ENCODE assay signal across 8 cellular contexts in the genomic region with DNA sequence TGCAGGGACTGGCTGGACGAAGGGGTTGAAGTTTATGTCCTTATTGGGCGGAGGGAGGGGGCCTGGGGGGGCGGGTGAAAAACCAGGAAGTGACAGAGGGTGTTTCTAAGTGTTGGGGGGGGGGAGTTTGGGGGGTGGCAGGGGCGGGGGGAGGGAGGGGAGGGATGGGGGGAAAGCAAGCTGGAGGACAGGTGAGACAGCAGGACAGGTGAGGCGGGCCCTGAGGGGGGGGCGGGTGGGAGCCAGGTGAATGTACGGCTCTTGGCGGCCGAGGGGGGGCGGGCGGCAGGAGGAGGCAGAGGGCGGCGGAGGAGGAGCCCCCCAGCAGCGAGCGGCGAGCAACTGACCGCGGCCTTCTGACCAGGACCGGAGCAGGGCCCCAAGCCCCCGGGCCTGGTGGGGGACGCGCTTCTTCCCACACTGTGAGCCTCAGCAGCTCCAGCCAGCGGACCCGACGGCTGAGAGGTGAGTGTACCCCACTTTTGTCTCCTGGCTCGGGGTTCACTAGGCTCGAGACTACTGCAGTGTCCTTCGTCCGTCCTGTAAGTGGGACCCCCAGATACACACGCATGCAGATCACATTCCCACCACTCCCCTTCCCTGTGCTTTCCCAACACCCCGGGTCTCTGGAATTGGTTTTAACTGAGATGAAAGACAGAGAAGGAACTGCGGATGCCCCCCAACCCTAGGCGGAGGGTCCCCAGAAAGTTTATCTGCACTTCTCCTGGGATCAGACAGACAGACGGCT. TPM values are rescaled to one million over a fixed set of nuclear protein-coding genes. Genes with fewer than 3 reads are reported as not detected.
DNase-seq lines count a peak whose midpoint lies in the region; ATAC-seq and TF ChIP-seq lines count a peak whose summit lies in the region.

A gene (plus strand): TSS at position 324 of the 748 bp plus-strand sequence. CDS start 11,859 bp downstream, outside the sequence.

- CTCF ChIA-PET in CD8-positive, alpha-beta T cell (lab: Charles Lee): interaction anchor here (2.0 kb wide), 2 partner anchors 19 to 41 kb away, joined by 5 read pairs; a partner anchor contains a TSS
- CTCF ChIA-PET in HEK293 (lab: Yijun Ruan, JAX): interaction anchor here (0.6 to 2.1 kb wide), 6 partner anchors 8 to 110 kb away, joined by 3 to 11 read pairs (median 4); a partner anchor contains a TSS

- H3K27ac Mint-ChIP-seq in CD8-positive, alpha-beta T cell: peak within 1 kb of the TSS; percentile 82
- peak within 1 kb of the TSS; percentile 77 for H3K27ac Mint-ChIP-seq in endothelial cell (ENCODE audit: unreplicated experiment)

- POLR2A ChIA-PET in CD8-positive, alpha-beta T cell (lab: Charles Lee): interaction anchor here (1.1 to 2.4 kb wide), 8 partner anchors 9 to 47 kb away, joined by 3 to 9 read pairs (median 6); a partner anchor contains a TSS
- POLR2A ChIA-PET in HEK293 (lab: Yijun Ruan, JAX): interaction anchor here (0.6 to 2.2 kb wide), 10 partner anchors 8 to 191 kb away, joined by 3 to 14 read pairs (median 6); a partner anchor contains a TSS

- intact Hi-C loops in CD8-positive, alpha-beta T cell (cut with DNase I, micrococcal nuclease): loop anchor here (1.0 to 5.0 kb wide), 14 partner anchors 19 to 1050 kb away; a partner anchor contains a TSS
- intact Hi-C loops in upper lobe of right lung (cut with DNase I): no loop called here

- H3K27me3 Mint-ChIP-seq in CD8-positive, alpha-beta T cell (ENCODE audit: low read depth): no peaks in the 10 kb centered on the region
- peaks cover 13% of the 10 kb centered on the region for H3K27me3 Mint-ChIP-seq in endothelial cell (ENCODE audit: unreplicated experiment)

- ATAC-seq in CD8-positive, alpha-beta T cell: peak; percentile 0
- peak; percentile 3 for ATAC-seq in upper lobe of right lung
- no peak for ATAC-seq in HG02623 (IDR thresholded peaks at IDR 0.05; ENCODE audit: unreplicated experiment)
- no peak for ATAC-seq in GM19397 (IDR thresholded peaks at IDR 0.05; ENCODE audit: unreplicated experiment)

- H3K4me1 ChIP-seq in CD8-positive, alpha-beta T cell (ENCODE audit: insufficient read depth, low read length): peaks cover 65% of the 10 kb centered on the region
- peaks cover 13% of the 10 kb centered on the region for H3K4me1 ChIP-seq in HEK293 (ENCODE audit: control insufficient read depth, insufficient read depth, low read length)
- H3K4me1 ChIP-seq in upper lobe of right lung: peaks cover 55% of the 10 kb centered on the region

- H3K36me3 Mint-ChIP-seq in CD8-positive, alpha-beta T cell: peaks cover 2% of the 10 kb centered on the region
- peaks cover 4% of the 10 kb centered on the region for H3K36me3 Mint-ChIP-seq in endothelial cell (ENCODE audit: low read depth, unreplicated experiment)

- peak within 1 kb of the TSS; percentile 99 for H3K4me3 ChIP-seq in CD8-positive, alpha-beta T cell (ENCODE audit: low read depth, low read length)
- H3K4me3 ChIP-seq in HEK293 (ENCODE audit: low read depth, low read length) (peak within 1 kb of the TSS; percentile 50), upper lobe of right lung (peak within 1 kb of the TSS; percentile 88)

- no peaks in the 10 kb centered on the region for H3K36me3 ChIP-seq in CD8-positive, alpha-beta T cell (ENCODE audit: insufficient read depth, low read length)
- no peaks in the 10 kb centered on the region for H3K36me3 ChIP-seq in HEK293 (ENCODE audit: control insufficient read depth in 2 of 2, insufficient read depth in 1 of 2, low read length in 2 of 2)
- H3K36me3 ChIP-seq in upper lobe of right lung: no peaks in the 10 kb centered on the region

- peaks cover 61% of the 10 kb centered on the region for H3K4me1 Mint-ChIP-seq in CD8-positive, alpha-beta T cell (ENCODE audit: low read depth)
- peaks cover 33% of the 10 kb centered on the region for H3K4me1 Mint-ChIP-seq in endothelial cell (ENCODE audit: unreplicated experiment)

- DNase-seq in CD8-positive, alpha-beta T cell: no peak
- DNase-seq in SKM-1 treated with dmso at 0.1 percent for 144 hours (lab: John Stamatoyannopoulos, UW; ENCODE audit: unreplicated experiment) (peak; percentile 98), endothelial cell (ENCODE audit: low spot score) (peak; percentile 43), midbrain (lab: John Stamatoyannopoulos, UW) (peak; percentile 30), upper lobe of right lung (peak; percentile 87)

- H3K4me3 Mint-ChIP-seq in CD8-positive, alpha-beta T cell: peak within 1 kb of the TSS; percentile 89
- H3K4me3 Mint-ChIP-seq in endothelial cell (ENCODE audit: unreplicated experiment): peak within 1 kb of the TSS; percentile 97

- no peaks in the 10 kb centered on the region for H3K27me3 ChIP-seq in CD8-positive, alpha-beta T cell (ENCODE audit: insufficient read depth, low read length)
- H3K27me3 ChIP-seq in upper lobe of right lung: no peaks in the 10 kb centered on the region

- peak within 1 kb of the TSS; percentile 64 for H3K27ac ChIP-seq in CD8-positive, alpha-beta T cell (ENCODE audit: low read depth, low read length)
- H3K27ac ChIP-seq in HEK293 (ENCODE audit: extremely low read depth, low read depth, low read length) (peak within 1 kb of the TSS; percentile 87), upper lobe of right lung (peak within 1 kb of the TSS; percentile 93)

- no peaks in the 10 kb centered on the region for H3K9me3 Mint-ChIP-seq in CD8-positive, alpha-beta T cell
- H3K9me3 Mint-ChIP-seq in endothelial cell (ENCODE audit: unreplicated experiment): no peaks in the 10 kb centered on the region

- H3K9me3 ChIP-seq in CD8-positive, alpha-beta T cell (ENCODE audit: low read length): no peaks in the 10 kb centered on the region
- no peaks in the 10 kb centered on the region for H3K9me3 ChIP-seq in HEK293 (ENCODE audit: control insufficient read depth, insufficient read depth, low read depth, low read length)
- H3K9me3 ChIP-seq in upper lobe of right lung: no peaks in the 10 kb centered on the region

- TF ChIP-seq CTCF in CD8-positive, alpha-beta T cell (IDR thresholded peaks at IDR 0.05): no peak
- TF ChIP-seq CTCF in HEK293 (tag by site-specific recombination; IDR thresholded peaks at IDR 0.05) (no peak), endothelial cell (IDR thresholded peaks at IDR 0.05; ENCODE audit: unreplicated experiment) (no peak), upper lobe of right lung (IDR thresholded peaks at IDR 0.05) (no peak)

TF ChIP-seq in HEK293, 187 proteins besides CTCF, POLR2A, EP300 and RAD21 (continues in another document):
- no peak for TF ChIP-seq ZNF202 (tag by site-specific recombination; IDR thresholded peaks at IDR 0.05; ENCODE audit: borderline replicate concordance)
- peak; percentile 43; the same call in 1 of the 2 replicates for TF ChIP-seq ZBTB7A (tag by site-specific recombination; IDR thresholded peaks at IDR 0.05; ENCODE audit: low read depth)
- peak; percentile 44; the same call in 1 of the 2 replicates for TF ChIP-seq GLIS2 (tag by site-specific recombination; IDR thresholded peaks at IDR 0.05)
- TF ChIP-seq ZNF777 (tag by site-specific recombination; IDR thresholded peaks at IDR 0.05; ENCODE audit: borderline replicate concordance): peak; percentile 59; the same call in 1 of the 2 replicates
- 0 out of 2 replicates have a peak, but pooled peaks have one; percentile 8 for TF ChIP-seq ZNF600 (tag by site-specific recombination; IDR thresholded peaks at IDR 0.05)
- peak; percentile 32; the same call in 1 of the 2 replicates for TF ChIP-seq ZFP69B (tag by site-specific recombination; IDR thresholded peaks at IDR 0.05)
- TF ChIP-seq PRDM1 (tag by site-specific recombination; IDR thresholded peaks at IDR 0.05): no peak
- TF ChIP-seq, protein P1, sequence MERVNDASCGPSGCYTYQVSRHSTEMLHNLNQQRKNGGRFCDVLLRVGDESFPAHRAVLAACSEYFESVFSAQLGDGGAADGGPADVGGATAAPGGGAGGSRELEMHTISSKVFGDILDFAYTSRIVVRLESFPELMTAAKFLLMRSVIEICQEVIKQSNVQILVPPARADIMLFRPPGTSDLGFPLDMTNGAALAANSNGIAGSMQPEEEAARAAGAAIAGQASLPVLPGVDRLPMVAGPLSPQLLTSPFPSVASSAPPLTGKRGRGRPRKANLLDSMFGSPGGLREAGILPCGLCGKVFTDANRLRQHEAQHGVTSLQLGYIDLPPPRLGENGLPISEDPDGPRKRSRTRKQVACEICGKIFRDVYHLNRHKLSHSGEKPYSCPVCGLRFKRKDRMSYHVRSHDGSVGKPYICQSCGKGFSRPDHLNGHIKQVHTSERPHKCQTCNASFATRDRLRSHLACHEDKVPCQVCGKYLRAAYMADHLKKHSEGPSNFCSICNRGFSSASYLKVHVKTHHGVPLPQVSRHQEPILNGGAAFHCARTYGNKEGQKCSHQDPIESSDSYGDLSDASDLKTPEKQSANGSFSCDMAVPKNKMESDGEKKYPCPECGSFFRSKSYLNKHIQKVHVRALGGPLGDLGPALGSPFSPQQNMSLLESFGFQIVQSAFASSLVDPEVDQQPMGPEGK (tag by site-specific recombination; IDR thresholded peaks at IDR 0.05): peak; percentile 72
- TF ChIP-seq, protein P2, sequence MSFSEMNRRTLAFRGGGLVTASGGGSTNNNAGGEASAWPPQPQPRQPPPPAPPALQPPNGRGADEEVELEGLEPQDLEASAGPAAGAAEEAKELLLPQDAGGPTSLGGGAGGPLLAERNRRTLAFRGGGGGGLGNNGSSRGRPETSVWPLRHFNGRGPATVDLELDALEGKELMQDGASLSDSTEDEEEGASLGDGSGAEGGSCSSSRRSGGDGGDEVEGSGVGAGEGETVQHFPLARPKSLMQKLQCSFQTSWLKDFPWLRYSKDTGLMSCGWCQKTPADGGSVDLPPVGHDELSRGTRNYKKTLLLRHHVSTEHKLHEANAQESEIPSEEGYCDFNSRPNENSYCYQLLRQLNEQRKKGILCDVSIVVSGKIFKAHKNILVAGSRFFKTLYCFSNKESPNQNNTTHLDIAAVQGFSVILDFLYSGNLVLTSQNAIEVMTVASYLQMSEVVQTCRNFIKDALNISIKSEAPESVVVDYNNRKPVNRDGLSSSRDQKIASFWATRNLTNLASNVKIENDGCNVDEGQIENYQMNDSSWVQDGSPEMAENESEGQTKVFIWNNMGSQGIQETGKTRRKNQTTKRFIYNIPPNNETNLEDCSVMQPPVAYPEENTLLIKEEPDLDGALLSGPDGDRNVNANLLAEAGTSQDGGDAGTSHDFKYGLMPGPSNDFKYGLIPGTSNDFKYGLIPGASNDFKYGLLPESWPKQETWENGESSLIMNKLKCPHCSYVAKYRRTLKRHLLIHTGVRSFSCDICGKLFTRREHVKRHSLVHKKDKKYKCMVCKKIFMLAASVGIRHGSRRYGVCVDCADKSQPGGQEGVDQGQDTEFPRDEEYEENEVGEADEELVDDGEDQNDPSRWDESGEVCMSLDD (tag by site-specific recombination; IDR thresholded peaks at IDR 0.05): peak; percentile 99
- TF ChIP-seq BCL11B (tag by site-specific recombination; IDR thresholded peaks at IDR 0.05; ENCODE audit: low read depth): peak; percentile 64; the same call in 1 of the 2 replicates
- no peak for TF ChIP-seq ZNF521 (tag by site-specific recombination; IDR thresholded peaks at IDR 0.05)
- TF ChIP-seq ZNF146 (tag by site-specific recombination; IDR thresholded peaks at IDR 0.05): 0 out of 2 replicates have a peak, but pooled peaks have one; percentile 2

RNA-seq across cellular contexts. Expression of the gene that starts here (rescaled TPM):
- 1 to 10 TPM; 6.9 to 7.1 TPM for total RNA-seq in CD8-positive, alpha-beta T cell
- total RNA-seq in endothelial cell (ENCODE audit: unreplicated experiment) (23.3 TPM), upper lobe of right lung (80.4 TPM)

Comparison
In these comparisons a context has a peak if more than half of its experiments do, and no peak if none do; other contexts are left out.
1. ATAC-seq: peak in CD8-positive, alpha-beta T cell (single experiment) and upper lobe of right lung (single experiment); none in HG02623 (single experiment) and GM19397 (single experiment).
2. DNase-seq: peak in SKM-1 treated with dmso at 0.1 percent for 144 hours (single experiment), endothelial cell (single experiment), midbrain (single experiment) and upper lobe of right lung (single experiment); none in CD8-positive, alpha-beta T cell (0 of 7).
3. Peak in every context shown above with its lines, with median percentiles within 50 percentile points of each other: H3K27ac ChIP-seq and H3K4me3 ChIP-seq.